In genomic region chrX:17809984-17810383, GRCh38 we compare ENCODE assay signal across 37 cellular contexts. TPM values are rescaled to one million over a fixed set of nuclear protein-coding genes. Genes with fewer than 3 reads are reported as not detected.
"Had no signal": no experiment of that assay in that cellular context is flagged by ENCODE, and none has a peak within 500 bp of the region (broad histone marks: within the 10 kb centered on the region; RNA-seq: fewer than 3 reads in every experiment).

No MANE protein-coding gene starts in this region.

- DNase-seq: Karpas-422, Kasumi-1, MG63, MM.1S, MV-4-11, NCI-H1048, NCI-H1092, NCI-H1092 treated with DMSO at 0.1 percent for 48 hours, NCI-H1105, NCI-H1105 treated with DMSO at 0.1 percent for 48 hours, NCI-H1417, NCI-H1417 treated with DMSO at 0.1 percent for 48 hours, NCI-H1436, NCI-H1436 treated with DMSO at 0.1 percent for 48 hours, NCI-H146, NCI-H1694, NCI-H1694 treated with DMSO at 0.1 percent for 48 hours, NCI-H187, NCI-H187 treated with DMSO at 0.1 percent for 48 hours, NCI-H1930, NCI-H2029, NCI-H2029 treated with DMSO at 0.1 percent for 48 hours, NCI-H2081, NCI-H2081 treated with DMSO at 0.1 percent for 48 hours, NCI-H2107, NCI-H2171, NCI-H2171 treated with DMSO at 0.1 percent for 48 hours, NCI-H2227 treated with DMSO at 0.1 percent for 48 hours, NCI-H226, NCI-H345, NCI-H446, NCI-H446 treated with DMSO at 0.1 percent for 48 hours, NCI-H510A, NCI-H510A treated with DMSO at 0.1 percent for 48 hours had no signal

- H3K9me3 ChIP-seq: MG63 had no signal

- H3K36me3 ChIP-seq: MG63 had no signal

- H3K4me3 ChIP-seq: MG63 had no signal

- H3K27me3 ChIP-seq: MG63 had no signal

RNA-seq across cellular contexts. Expression of gene RAI2, which starts 51.1 kb away (rescaled TPM):
- total RNA-seq: M059J, MCF 10A, NCI-H460 had no signal
